Comparison of ENCODE assay signal across 16 cellular contexts in genomic region chr5:34680896-34681295, GRCh38. TPM values are rescaled to one million over a fixed set of nuclear protein-coding genes. Genes with fewer than 3 reads are reported as not detected.
DNase-seq lines count a peak whose midpoint lies in the region; ATAC-seq, FAIRE-seq and TF ChIP-seq lines count a peak whose summit lies in the region.
"Had no signal": no experiment of that assay in that cellular context is flagged by ENCODE, and none has a peak within 500 bp of the region (broad histone marks: within the 10 kb centered on the region; RNA-seq: fewer than 3 reads in every experiment).

No MANE protein-coding gene starts in this region.

- H3K27me3 Mint-ChIP-seq in astrocyte (ENCODE audit: low read depth, unreplicated experiment): no peaks in the 10 kb centered on the region

- no peak for DNase-seq in astrocyte (ENCODE audit: low read depth)
- no peak for DNase-seq in lower lobe of right lung
- DNase-seq in smooth muscle cell (lab: John Stamatoyannopoulos, UW; ENCODE audit: unreplicated experiment): no peak
- DNase-seq in CD1c-positive myeloid dendritic cell (ENCODE audit: extremely low spot score): no peak
- no peak for DNase-seq in heart right ventricle
- DNase-seq: NCI-H1105, NCI-H1694 treated with DMSO at 0.1 percent for 48 hours, NCI-H446 treated with DMSO at 0.1 percent for 48 hours, NCI-H82, SJCRH30 had no signal

- TF ChIP-seq CTCF in HEK293 (tag by site-specific recombination; IDR thresholded peaks at IDR 0.05) (no peak), astrocyte (IDR thresholded peaks at IDR 0.05; ENCODE audit: insufficient read depth, low read depth, low read length) (no peak), lower lobe of right lung (IDR thresholded peaks at IDR 0.05) (no peak), smooth muscle cell (IDR thresholded peaks at IDR 0.05; ENCODE audit: borderline replicate concordance, insufficient read depth, poor library complexity, severe bottlenecking) (no peak), heart right ventricle (IDR thresholded peaks at IDR 0.05) (no peak)

- peaks cover 71% of the 10 kb centered on the region for H3K4me1 Mint-ChIP-seq in astrocyte (ENCODE audit: low read depth, unreplicated experiment)

- no peak overlapping the region for H2AFZ ChIP-seq in astrocyte (ENCODE audit: low read depth, low read length)
- no peak overlapping the region for H2AFZ ChIP-seq in smooth muscle cell (ENCODE audit: low read depth)

- H3K27ac ChIP-seq in HEK293 (ENCODE audit: extremely low read depth, low read depth, low read length): no peak overlapping the region
- no peak overlapping the region for H3K27ac ChIP-seq in astrocyte (ENCODE audit: low read depth, low read length)
- H3K27ac ChIP-seq in lower lobe of right lung: no peak overlapping the region
- peak overlapping the region; percentile 43 for H3K27ac ChIP-seq in smooth muscle cell (ENCODE audit: low read depth)
- H3K27ac ChIP-seq in heart right ventricle: no peak overlapping the region
- H3K27ac ChIP-seq: BLaER1 treated with 17β-estradiol and CSF1 and Interleukin-3, amounts not matched to agents 10 nM and 100 nM; KMS-11; RWPE1; SJCRH30 had no signal

- intact Hi-C loops in lower lobe of right lung (cut with DNase I): no loop called here
- intact Hi-C loops in heart right ventricle (cut with DNase I): no loop called here

- peaks cover 16% of the 10 kb centered on the region for H3F3A ChIP-seq in smooth muscle cell (ENCODE audit: low read depth)

- ATAC-seq in lower lobe of right lung: peak; percentile 49 to 71
- no peak for ATAC-seq in heart right ventricle
- no peak for ATAC-seq in HG03520 (IDR thresholded peaks at IDR 0.05; ENCODE audit: unreplicated experiment)
- ATAC-seq: HCT116 had no signal

- no peak overlapping the region for H3K9ac ChIP-seq in astrocyte (ENCODE audit: low read length)
- H3K9ac ChIP-seq in smooth muscle cell (ENCODE audit: low read depth): no peak overlapping the region
- H3K9ac ChIP-seq: BLaER1 treated with 17β-estradiol and CSF1 and Interleukin-3, amounts not matched to agents 10 nM and 100 nM; KMS-11 had no signal

- no peak for FAIRE-seq in astrocyte (lab: Jason Lieb, UNC)

- no peaks in the 10 kb centered on the region for H3K9me3 Mint-ChIP-seq in astrocyte (ENCODE audit: unreplicated experiment)

- CTCF ChIA-PET in HEK293 (lab: Yijun Ruan, JAX): interaction anchor here (0.6 to 1.9 kb wide), 3 partner anchors 19 to 157 kb away, joined by 4 to 7 read pairs (median 6); no protein-coding TSS in a partner anchor

- WGBS in smooth muscle cell (ENCODE audit: low lambda C conversion rate): 79% methylated on average over 2 of the region's 2 CpGs
- 72 to 75% methylated on average over 2 of the region's 2 CpGs for WGBS in heart right ventricle, 2 donors

- no peak overlapping the region for H3K4me3 Mint-ChIP-seq in astrocyte (ENCODE audit: unreplicated experiment)

- H3K4me2 ChIP-seq in astrocyte (ENCODE audit: low read length) (no peak overlapping the region), smooth muscle cell (no peak overlapping the region)
- H3K4me2 ChIP-seq: BLaER1 treated with 17β-estradiol and CSF1 and Interleukin-3, amounts not matched to agents 10 nM and 100 nM; KMS-11 had no signal

- H3K4me3 ChIP-seq in HEK293 (ENCODE audit: low read depth, low read length): no peak overlapping the region
- no peak overlapping the region for H3K4me3 ChIP-seq in astrocyte (ENCODE audit: insufficient read depth, low read depth, low read length)
- H3K4me3 ChIP-seq in lower lobe of right lung: no peak overlapping the region
- no peak overlapping the region for H3K4me3 ChIP-seq in smooth muscle cell
- no peak overlapping the region for H3K4me3 ChIP-seq in heart right ventricle
- H3K4me3 ChIP-seq: BLaER1 treated with 17β-estradiol and CSF1 and Interleukin-3, amounts not matched to agents 10 nM and 100 nM; SJCRH30 had no signal

- POLR2A ChIA-PET in HEK293 (lab: Yijun Ruan, JAX): no interaction called here

- peak overlapping the region; percentile 26 for H3K27ac Mint-ChIP-seq in astrocyte (ENCODE audit: unreplicated experiment)

- H4K20me1 ChIP-seq in astrocyte (ENCODE audit: insufficient read depth, low read length): peaks cover 43% of the 10 kb centered on the region
- peaks cover 81% of the 10 kb centered on the region for H4K20me1 ChIP-seq in smooth muscle cell (ENCODE audit: low read depth)

- no peaks in the 10 kb centered on the region; a peak in 1 of 3 replicates for H3K36me3 ChIP-seq in HEK293 (ENCODE audit: control insufficient read depth in 2 of 2, insufficient read depth in 1 of 2, low read length in 2 of 2)
- H3K36me3 ChIP-seq in astrocyte (ENCODE audit: insufficient read depth, low read length): peaks cover 6% of the 10 kb centered on the region
- no peaks in the 10 kb centered on the region for H3K36me3 ChIP-seq in lower lobe of right lung
- H3K36me3 ChIP-seq in smooth muscle cell (ENCODE audit: low read depth): no peaks in the 10 kb centered on the region
- no peaks in the 10 kb centered on the region for H3K36me3 ChIP-seq in heart right ventricle

- H3K27me3 ChIP-seq in astrocyte (ENCODE audit: insufficient read depth, low read length): no peaks in the 10 kb centered on the region
- no peaks in the 10 kb centered on the region for H3K27me3 ChIP-seq in lower lobe of right lung (ENCODE audit: low read depth)
- H3K27me3 ChIP-seq in smooth muscle cell (ENCODE audit: low read depth): no peaks in the 10 kb centered on the region
- no peaks in the 10 kb centered on the region for H3K27me3 ChIP-seq in heart right ventricle
- H3K27me3 ChIP-seq: BLaER1 treated with 17β-estradiol and CSF1 and Interleukin-3, amounts not matched to agents 10 nM and 100 nM; SJCRH30 had no signal

- H3K79me2 ChIP-seq in astrocyte (ENCODE audit: insufficient read depth, low read length): peaks cover 100% of the 10 kb centered on the region
- peaks cover 97% of the 10 kb centered on the region for H3K79me2 ChIP-seq in smooth muscle cell (ENCODE audit: low read depth)

- H3K9me3 ChIP-seq in HEK293 (ENCODE audit: control insufficient read depth, insufficient read depth, low read depth, low read length) (no peaks in the 10 kb centered on the region), astrocyte (ENCODE audit: insufficient read depth, low read depth, low read length) (no peaks in the 10 kb centered on the region), lower lobe of right lung (no peaks in the 10 kb centered on the region), smooth muscle cell (replicated peaks; ENCODE audit: low read depth) (no peaks in the 10 kb centered on the region), heart right ventricle (no peaks in the 10 kb centered on the region)
- H3K9me3 ChIP-seq: SJCRH30 had no signal

- peaks cover 35% of the 10 kb centered on the region for H3K4me1 ChIP-seq in HEK293 (ENCODE audit: control insufficient read depth, insufficient read depth, low read length)
- H3K4me1 ChIP-seq in astrocyte (ENCODE audit: insufficient read depth, low read length): peaks cover 49% of the 10 kb centered on the region
- peaks cover 19% of the 10 kb centered on the region for H3K4me1 ChIP-seq in lower lobe of right lung
- peaks cover 20% of the 10 kb centered on the region for H3K4me1 ChIP-seq in smooth muscle cell (ENCODE audit: low read depth)
- peaks cover 0 to 35% (median 13%) of the 10 kb centered on the region in 9 donors for H3K4me1 ChIP-seq in heart right ventricle

- peaks cover 24% of the 10 kb centered on the region for H3K36me3 Mint-ChIP-seq in astrocyte (ENCODE audit: low read depth, unreplicated experiment)

TF ChIP-seq in HEK293, 187 proteins besides CTCF, POLR2A, EP300 and RAD21:
- TF ChIP-seq ZNF785 (tag by site-specific recombination; IDR thresholded peaks at IDR 0.05): no peak
- peak; percentile 31; the same call in 1 of the 2 replicates for TF ChIP-seq PRDM6 (tag by site-specific recombination; IDR thresholded peaks at IDR 0.05)
TF ChIP-seq in HEK293: peak in this region for 1.

RNA-seq across cellular contexts. Expression of gene RAI14, which starts 24.8 kb away (rescaled TPM):
- total RNA-seq in astrocyte: 307 and 315 TPM in 2 replicates
- total RNA-seq in lower lobe of right lung: 66.8 TPM
- total RNA-seq in smooth muscle cell: 209 and 211 TPM in 2 replicates
- 111 and 113 TPM in 2 replicates for polyA plus RNA-seq in smooth muscle cell
- 10 to 100 TPM in 6 of 10 donors, 1 to 10 TPM in 4; 4.9 to 25.5 (median 11.7) TPM for total RNA-seq in heart right ventricle
- polyA plus RNA-seq in heart right ventricle: 1 to 10 TPM; 3.3 to 6.6 TPM

Comparison
In these comparisons a context has a peak if more than half of its experiments do, and no peak if none do; other contexts are left out.
1. ATAC-seq: peak in lower lobe of right lung (2 of 2); none in heart right ventricle (0 of 8) and HG03520 (single experiment).